Comparison of ENCODE assay signal across 26 cellular contexts in the genomic region with DNA sequence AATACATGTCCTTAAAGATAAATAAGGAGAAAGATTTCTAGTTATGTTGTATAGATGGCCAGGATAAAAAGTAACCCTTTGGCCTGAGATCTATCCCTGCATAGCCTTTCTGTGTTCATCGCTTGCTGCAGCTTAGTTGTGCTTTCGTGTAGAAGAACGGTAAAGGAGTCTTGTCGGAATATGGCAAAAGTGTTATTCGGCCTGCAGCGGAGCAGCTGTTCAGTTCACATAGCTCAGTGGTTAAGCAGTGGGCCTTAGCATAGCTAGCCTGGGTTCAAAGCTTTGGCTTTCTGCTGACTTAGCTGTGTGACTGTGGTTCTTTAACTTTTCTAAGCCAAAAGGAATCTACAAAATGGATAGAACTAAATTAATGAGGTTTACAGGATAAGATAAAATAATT.
"Had no signal": no experiment of that assay in that cellular context is flagged by ENCODE, and none has a peak within 500 bp of the region (broad histone marks: within the 10 kb centered on the region; RNA-seq: fewer than 3 reads in every experiment).

No MANE protein-coding gene starts in this region.

- ATAC-seq: activated CD4-positive, alpha-beta T cell treated with anti-CD3 and anti-CD28 coated beads for 36 hours; activated naive CD8-positive, alpha-beta T cell treated with anti-CD3 and anti-CD28 coated beads, Interleukin-2, amount 50 U/mL, for 24 hours; body of pancreas; foreskin keratinocyte; stimulated activated naive CD8-positive, alpha-beta T cell treated with anti-CD3 and anti-CD28 coated beads, Interleukin-15, Interleukin-2, amounts not matched to agents 100 U/mL and 50 U/mL, for 24 hours had no signal

- H3K27me3 ChIP-seq: body of pancreas, foreskin keratinocyte, hepatocyte, sigmoid colon, tibial artery had no signal

- H3K4me1 ChIP-seq: body of pancreas, foreskin keratinocyte, sigmoid colon, tibial artery had no signal

- H3K79me2 ChIP-seq: hepatocyte had no signal

- H3K4me3 Mint-ChIP-seq: activated B cell treated with CpG ODN at 0.5 μM for 24 hours; activated CD4-positive, alpha-beta T cell treated with anti-CD3 and anti-CD28 coated beads for 36 hours; activated naive CD8-positive, alpha-beta T cell treated with anti-CD3 and anti-CD28 coated beads, Interleukin-2, amount 50 U/mL, for 24 hours; dendritic cell treated with granulocyte-macrophage colony-stimulating factor and Interleukin-4, amounts not matched to agents 40 ng/mL and 50 ng/mL, for 4 days; immature natural killer cell; T-helper 1 cell treated with Interleukin-12 subunit alpha and Interleukin-12 subunit beta and Interleukin-4 antibody, amounts not matched to agents 30 μg/mL and 1 μg/mL, for 36 hours had no signal

- H3K27ac Mint-ChIP-seq: activated B cell treated with CpG ODN at 0.5 μM for 24 hours; activated CD4-positive, alpha-beta T cell treated with anti-CD3 and anti-CD28 coated beads for 36 hours; activated naive CD8-positive, alpha-beta T cell treated with anti-CD3 and anti-CD28 coated beads, Interleukin-2, amount 50 U/mL, for 24 hours; dendritic cell treated with granulocyte-macrophage colony-stimulating factor and Interleukin-4, amounts not matched to agents 40 ng/mL and 50 ng/mL, for 4 days; T-helper 1 cell treated with Interleukin-12 subunit alpha and Interleukin-12 subunit beta and Interleukin-4 antibody, amounts not matched to agents 30 μg/mL and 1 μg/mL, for 36 hours had no signal

- H3K4me3 ChIP-seq: body of pancreas, hepatocyte, left ventricle myocardium inferior, sigmoid colon, tibial artery had no signal

- DNase-seq: activated B cell treated with CpG ODN at 0.5 μM for 24 hours; activated CD4-positive, alpha-beta T cell treated with anti-CD3 and anti-CD28 coated beads for 36 hours; activated CD4-positive, alpha-beta T cell treated with anti-CD3 and anti-CD28 coated beads, Interleukin-2, amount 50 U/mL, for 4 hours; activated CD8-positive, alpha-beta memory T cell treated with anti-CD3 and anti-CD28 coated beads, Interleukin-2, amount 50 U/mL, for 48 hours; activated effector memory CD4-positive, alpha-beta T cell treated with Interleukin-2 at 50 U/mL for 16 hours; activated naive CD4-positive, alpha-beta T cell treated with anti-CD3 and anti-CD28 coated beads, Interleukin-2, amount 50 U/mL, for 16 hours; activated naive CD8-positive, alpha-beta T cell treated with anti-CD3 and anti-CD28 coated beads, Interleukin-2, amount 50 U/mL, for 24 hours; activated T-cell treated with anti-CD3 and anti-CD28 coated beads, Interleukin-2, amount 50 U/mL, for 48 hours; anterior cingulate cortex; body of pancreas; effector CD4-positive, alpha-beta T cell; erythroblast; foreskin keratinocyte; immature natural killer cell; left ventricle myocardium inferior; mammary epithelial cell; midbrain; occipital lobe; posterior cingulate gyrus; sigmoid colon; stimulated activated CD4-positive, alpha-beta T cell treated with anti-CD3 and anti-CD28 coated beads, Interleukin-4, amount 100 ng/mL, for 24 hours; stimulated activated naive CD8-positive, alpha-beta T cell treated with anti-CD3 and anti-CD28 coated beads, Interleukin-15, Interleukin-2, amounts not matched to agents 100 U/mL and 50 U/mL, for 24 hours; tibial artery had no signal

- H3K9me3 Mint-ChIP-seq: activated B cell treated with CpG ODN at 0.5 μM for 24 hours; activated naive CD8-positive, alpha-beta T cell treated with anti-CD3 and anti-CD28 coated beads, Interleukin-2, amount 50 U/mL, for 24 hours; dendritic cell treated with granulocyte-macrophage colony-stimulating factor and Interleukin-4, amounts not matched to agents 40 ng/mL and 50 ng/mL, for 4 days; immature natural killer cell; T-helper 1 cell treated with Interleukin-12 subunit alpha and Interleukin-12 subunit beta and Interleukin-4 antibody, amounts not matched to agents 30 μg/mL and 1 μg/mL, for 36 hours had no signal

- H3K27me3 Mint-ChIP-seq: activated B cell treated with CpG ODN at 0.5 μM for 24 hours; activated CD4-positive, alpha-beta T cell treated with anti-CD3 and anti-CD28 coated beads for 36 hours; activated naive CD8-positive, alpha-beta T cell treated with anti-CD3 and anti-CD28 coated beads, Interleukin-2, amount 50 U/mL, for 24 hours; dendritic cell treated with granulocyte-macrophage colony-stimulating factor and Interleukin-4, amounts not matched to agents 40 ng/mL and 50 ng/mL, for 4 days had no signal

- H3K27ac ChIP-seq: body of pancreas, foreskin keratinocyte, hepatocyte, left ventricle myocardium inferior, sigmoid colon, tibial artery had no signal

- H3K36me3 ChIP-seq: sigmoid colon had no signal

- H3K9me3 ChIP-seq: body of pancreas, left ventricle myocardium inferior, sigmoid colon, tibial artery had no signal

- H3K4me2 ChIP-seq: hepatocyte had no signal

- H2AFZ ChIP-seq: hepatocyte had no signal

- H3K4me1 Mint-ChIP-seq: activated B cell treated with CpG ODN at 0.5 μM for 24 hours; activated naive CD8-positive, alpha-beta T cell treated with anti-CD3 and anti-CD28 coated beads, Interleukin-2, amount 50 U/mL, for 24 hours had no signal
